In the genomic region with DNA sequence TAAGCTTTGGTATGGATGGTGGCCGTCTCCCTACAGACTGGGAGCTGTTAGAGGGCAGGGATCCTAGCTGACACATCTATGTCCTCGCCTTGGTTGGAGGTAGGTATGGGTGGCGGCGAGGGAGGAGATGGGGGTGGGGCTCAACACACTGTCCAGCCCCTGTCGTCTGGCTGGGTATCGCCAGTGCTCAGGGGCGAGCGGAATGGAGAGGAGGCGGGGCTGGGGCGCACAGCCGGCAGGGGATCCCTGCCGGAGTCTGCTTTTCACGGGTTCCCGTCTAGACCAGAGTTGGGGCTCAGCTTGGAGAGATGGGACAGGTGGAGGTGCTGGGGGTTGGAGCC, we compare ENCODE assay signal across 8 cellular contexts. TPM values are rescaled to one million over a fixed set of nuclear protein-coding genes. Genes with fewer than 3 reads are reported as not detected.
DNase-seq lines count a peak whose midpoint lies in the region; ATAC-seq and TF ChIP-seq lines count a peak whose summit lies in the region.

No MANE protein-coding gene starts in this region.

- no peaks in the 10 kb centered on the region for H3K27me3 Mint-ChIP-seq in stimulated activated naive B cell treated with anti-CD40 and anti-IgM and Interleukin-4, amounts not matched to agents 10 μg/mL and 1 μg/mL and 100 μg/mL, for 72 hours

- TF ChIP-seq CTCF in BJ (IDR thresholded peaks at IDR 0.05; ENCODE audit: insufficient read depth, low read depth, low read length), result no peak
- TF ChIP-seq CTCF in HEK293 (tag by site-specific recombination; IDR thresholded peaks at IDR 0.05), result no peak

- DNase-seq in BJ (ENCODE audit: low read depth), result no peak
- peak; percentile 46 to 52 for DNase-seq in activated CD4-positive, alpha-beta T cell treated with anti-CD3 and anti-CD28 coated beads, Interleukin-2, amount 50 U/mL, for 48 hours
- DNase-seq in stimulated activated naive B cell treated with anti-CD40 and anti-IgM and Interleukin-4, amounts not matched to agents 10 μg/mL and 1 μg/mL and 100 μg/mL, for 72 hours, result peak; percentile 29
- DNase-seq in T-helper 9 cell, result no peak
- DNase-seq in NCI-H1930 (lab: John Stamatoyannopoulos, UW), result no peak

- H3K4me1 ChIP-seq in HEK293 (ENCODE audit: control insufficient read depth, insufficient read depth, low read length), result peaks cover 2% of the 10 kb centered on the region
- peaks cover 6% of the 10 kb centered on the region for H3K4me1 ChIP-seq in iPS-15b (ENCODE audit: control insufficient read depth, insufficient read depth, low read length)

- H3K36me3 Mint-ChIP-seq in stimulated activated naive B cell treated with anti-CD40 and anti-IgM and Interleukin-4, amounts not matched to agents 10 μg/mL and 1 μg/mL and 100 μg/mL, for 72 hours, result no peaks in the 10 kb centered on the region

- H3K36me3 ChIP-seq in BJ (ENCODE audit: control insufficient read depth, insufficient read depth, low read length), result no peaks in the 10 kb centered on the region
- H3K36me3 ChIP-seq in HEK293 (ENCODE audit: control insufficient read depth in 2 of 2, insufficient read depth in 1 of 2, low read length in 2 of 2), result no peaks in the 10 kb centered on the region
- H3K36me3 ChIP-seq in iPS-15b (ENCODE audit: control insufficient read depth, insufficient read depth, low read length), result no peaks in the 10 kb centered on the region

- no peaks in the 10 kb centered on the region for H3K9me3 ChIP-seq in HEK293 (ENCODE audit: control insufficient read depth, insufficient read depth, low read depth, low read length)
- H3K9me3 ChIP-seq in iPS-15b (ENCODE audit: control insufficient read depth, insufficient read depth, low read length), result no peaks in the 10 kb centered on the region

- CTCF ChIA-PET in BJ (lab: Yijun Ruan, JAX), result interaction anchor here (0.9 to 24.9 kb wide), 20 partner anchors 12 to 134 kb away, joined by 3 to 974 read pairs (median 6); a partner anchor contains a TSS
- CTCF ChIA-PET in HEK293 (lab: Yijun Ruan, JAX), result interaction anchor here (0.7 to 16.1 kb wide), 19 partner anchors 9 to 491 kb away, joined by 3 to 794 read pairs (median 12); a partner anchor contains a TSS

- peak overlapping the region; percentile 91 for H3K4me3 Mint-ChIP-seq in stimulated activated naive B cell treated with anti-CD40 and anti-IgM and Interleukin-4, amounts not matched to agents 10 μg/mL and 1 μg/mL and 100 μg/mL, for 72 hours

- peak; percentile 14 to 26 for ATAC-seq in stimulated activated naive B cell treated with anti-CD40 and anti-IgM and Interleukin-4, amounts not matched to agents 10 μg/mL and 1 μg/mL and 100 μg/mL, for 72 hours (replicated peaks)
- ATAC-seq in GM21576 (IDR thresholded peaks at IDR 0.05; ENCODE audit: unreplicated experiment), result no peak

- POLR2A ChIA-PET in BJ (lab: Charles Lee), result no interaction called here
- POLR2A ChIA-PET in HEK293 (lab: Yijun Ruan, JAX), result interaction anchor here (0.9 to 2.6 kb wide), 3 partner anchors 19 to 68 kb away, joined by 3 to 11 read pairs (median 3); a partner anchor contains a TSS

- H3K27ac Mint-ChIP-seq in stimulated activated naive B cell treated with anti-CD40 and anti-IgM and Interleukin-4, amounts not matched to agents 10 μg/mL and 1 μg/mL and 100 μg/mL, for 72 hours, result peak overlapping the region; percentile 65

- peak overlapping the region; percentile 61 for H3K4me3 ChIP-seq in BJ (ENCODE audit: low read depth, low read length)
- H3K4me3 ChIP-seq in HEK293 (ENCODE audit: low read depth, low read length), result 0 out of 2 replicates have a peak overlapping the region, but pooled peaks have one; percentile 48
- peak overlapping the region; percentile 68 for H3K4me3 ChIP-seq in iPS-15b (ENCODE audit: low read depth, low read length)

- H3K27ac ChIP-seq in HEK293 (ENCODE audit: extremely low read depth, low read depth, low read length), result no peak overlapping the region

- H3K27me3 ChIP-seq in BJ (ENCODE audit: control insufficient read depth, insufficient read depth, low read length) (no peaks in the 10 kb centered on the region; the same call in 1 of the 2 replicates), iPS-15b (ENCODE audit: control insufficient read depth, insufficient read depth, low read length) (peaks cover 46% of the 10 kb centered on the region)

- H3K9ac ChIP-seq in iPS-15b (ENCODE audit: low read depth, low read length), result no peak overlapping the region

- H3K4me1 Mint-ChIP-seq in stimulated activated naive B cell treated with anti-CD40 and anti-IgM and Interleukin-4, amounts not matched to agents 10 μg/mL and 1 μg/mL and 100 μg/mL, for 72 hours, result peaks cover 47 to 65% of the 10 kb centered on the region in 2 donors

- H3K9me3 Mint-ChIP-seq in stimulated activated naive B cell treated with anti-CD40 and anti-IgM and Interleukin-4, amounts not matched to agents 10 μg/mL and 1 μg/mL and 100 μg/mL, for 72 hours, result no peaks in the 10 kb centered on the region

TF ChIP-seq in HEK293, 187 proteins besides CTCF, POLR2A, EP300 and RAD21 (continues in another document):
- TF ChIP-seq FEZF1 (tag by site-specific recombination; IDR thresholded peaks at IDR 0.05) (no peak), ZNF514 (tag by site-specific recombination; IDR thresholded peaks at IDR 0.05) (no peak), BCL11A (tag by site-specific recombination; IDR thresholded peaks at IDR 0.05; ENCODE audit: low read depth) (no peak), ZNF654 (tag by site-specific recombination; IDR thresholded peaks at IDR 0.05; ENCODE audit: low read depth) (no peak), ZNF555 (tag by site-specific recombination; conservative IDR thresholded peaks at IDR 0.05) (no peak), SALL2 (tag by site-specific recombination; IDR thresholded peaks at IDR 0.05; ENCODE audit: borderline replicate concordance) (no peak), ZNF610 (tag by site-specific recombination; IDR thresholded peaks at IDR 0.05; ENCODE audit: borderline replicate concordance) (no peak), ZNF776 (tag by site-specific recombination; IDR thresholded peaks at IDR 0.05; ENCODE audit: borderline replicate concordance) (no peak), TCF7L2 (IDR thresholded peaks at IDR 0.05; ENCODE audit: borderline replicate concordance, low read depth, low read length) (no peak), ZSCAN30 (tag by site-specific recombination; IDR thresholded peaks at IDR 0.05) (no peak)
- TF ChIP-seq, protein P1, sequence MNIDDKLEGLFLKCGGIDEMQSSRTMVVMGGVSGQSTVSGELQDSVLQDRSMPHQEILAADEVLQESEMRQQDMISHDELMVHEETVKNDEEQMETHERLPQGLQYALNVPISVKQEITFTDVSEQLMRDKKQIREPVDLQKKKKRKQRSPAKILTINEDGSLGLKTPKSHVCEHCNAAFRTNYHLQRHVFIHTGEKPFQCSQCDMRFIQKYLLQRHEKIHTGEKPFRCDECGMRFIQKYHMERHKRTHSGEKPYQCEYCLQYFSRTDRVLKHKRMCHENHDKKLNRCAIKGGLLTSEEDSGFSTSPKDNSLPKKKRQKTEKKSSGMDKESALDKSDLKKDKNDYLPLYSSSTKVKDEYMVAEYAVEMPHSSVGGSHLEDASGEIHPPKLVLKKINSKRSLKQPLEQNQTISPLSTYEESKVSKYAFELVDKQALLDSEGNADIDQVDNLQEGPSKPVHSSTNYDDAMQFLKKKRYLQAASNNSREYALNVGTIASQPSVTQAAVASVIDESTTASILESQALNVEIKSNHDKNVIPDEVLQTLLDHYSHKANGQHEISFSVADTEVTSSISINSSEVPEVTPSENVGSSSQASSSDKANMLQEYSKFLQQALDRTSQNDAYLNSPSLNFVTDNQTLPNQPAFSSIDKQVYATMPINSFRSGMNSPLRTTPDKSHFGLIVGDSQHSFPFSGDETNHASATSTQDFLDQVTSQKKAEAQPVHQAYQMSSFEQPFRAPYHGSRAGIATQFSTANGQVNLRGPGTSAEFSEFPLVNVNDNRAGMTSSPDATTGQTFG (tag by site-specific recombination; IDR thresholded peaks at IDR 0.05; ENCODE audit: borderline replicate concordance), result no peak
- TF ChIP-seq, protein P2, sequence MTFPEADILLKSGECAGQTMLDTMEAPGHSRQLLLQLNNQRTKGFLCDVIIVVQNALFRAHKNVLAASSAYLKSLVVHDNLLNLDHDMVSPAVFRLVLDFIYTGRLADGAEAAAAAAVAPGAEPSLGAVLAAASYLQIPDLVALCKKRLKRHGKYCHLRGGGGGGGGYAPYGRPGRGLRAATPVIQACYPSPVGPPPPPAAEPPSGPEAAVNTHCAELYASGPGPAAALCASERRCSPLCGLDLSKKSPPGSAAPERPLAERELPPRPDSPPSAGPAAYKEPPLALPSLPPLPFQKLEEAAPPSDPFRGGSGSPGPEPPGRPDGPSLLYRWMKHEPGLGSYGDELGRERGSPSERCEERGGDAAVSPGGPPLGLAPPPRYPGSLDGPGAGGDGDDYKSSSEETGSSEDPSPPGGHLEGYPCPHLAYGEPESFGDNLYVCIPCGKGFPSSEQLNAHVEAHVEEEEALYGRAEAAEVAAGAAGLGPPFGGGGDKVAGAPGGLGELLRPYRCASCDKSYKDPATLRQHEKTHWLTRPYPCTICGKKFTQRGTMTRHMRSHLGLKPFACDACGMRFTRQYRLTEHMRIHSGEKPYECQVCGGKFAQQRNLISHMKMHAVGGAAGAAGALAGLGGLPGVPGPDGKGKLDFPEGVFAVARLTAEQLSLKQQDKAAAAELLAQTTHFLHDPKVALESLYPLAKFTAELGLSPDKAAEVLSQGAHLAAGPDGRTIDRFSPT (tag by site-specific recombination; IDR thresholded peaks at IDR 0.05), result no peak

RNA-seq across cellular contexts. Expression of a gene that starts 16.1 kb away (rescaled TPM):
- 0.96 and 1.3 TPM in 2 replicates for polyA plus RNA-seq in BJ (2011; rRNA removed)
- 0.38 and 0.46 TPM in 2 replicates for polyA minus RNA-seq in BJ (2011; rRNA and poly(A)+ RNA removed)

RNA-seq across cellular contexts. Expression of a gene that starts 28.4 kb away (rescaled TPM):
- polyA plus RNA-seq in BJ (2011; rRNA removed), result 9.8 and 18.6 TPM in 2 replicates
- polyA minus RNA-seq in BJ (2011; rRNA and poly(A)+ RNA removed), result 17.9 and 21.8 TPM in 2 replicates

RNA-seq across cellular contexts. Expression of a gene that starts 47.0 kb away (rescaled TPM):
- polyA plus RNA-seq in BJ (2011; rRNA removed), result 115 and 163 TPM in 2 replicates
- 68.6 and 88.6 TPM in 2 replicates for polyA minus RNA-seq in BJ (2011; rRNA and poly(A)+ RNA removed)

RNA-seq across cellular contexts. Expression of a gene that starts 56.7 kb away (rescaled TPM):
- polyA plus RNA-seq in BJ (2011; rRNA removed), result 0.05 TPM in 1 of 2 replicates, not detected in the other
- not detected in 2 replicates for polyA minus RNA-seq in BJ (2011; rRNA and poly(A)+ RNA removed)

Comparison
In these comparisons a context has a peak if more than half of its experiments do, and no peak if none do; other contexts are left out.
1. DNase-seq: peak in activated CD4-positive, alpha-beta T cell treated with anti-CD3 and anti-CD28 coated beads, Interleukin-2, amount 50 U/mL, for 48 hours (2 of 2) and stimulated activated naive B cell treated with anti-CD40 and anti-IgM and Interleukin-4, amounts not matched to agents 10 μg/mL and 1 μg/mL and 100 μg/mL, for 72 hours (single experiment); none in BJ (single experiment), T-helper 9 cell (single experiment) and NCI-H1930 (0 of 2).
2. Peak in every context shown above with its lines, with median percentiles within 50 percentile points of each other: H3K4me3 ChIP-seq.